ENCODE assay signal across 9 cellular contexts in genomic region chr14:61304678-61305077, GRCh38. TPM values are rescaled to one million over a fixed set of nuclear protein-coding genes. Genes with fewer than 3 reads are reported as not detected.
"Had no signal": no experiment of that assay in that cellular context is flagged by ENCODE, and none has a peak within 500 bp of the region (broad histone marks: within the 10 kb centered on the region; RNA-seq: fewer than 3 reads in every experiment).

No MANE protein-coding gene starts in this region.

- FAIRE-seq: G401.6, GM12878, GM12891, GM12892, GM18507, GM19239 had no signal

- DNase-seq: GDM1, GF-D8 had no signal

- ATAC-seq: GM12878 had no signal

RNA-seq across cellular contexts. Expression of gene PRKCH, which starts 16.7 kb away (rescaled TPM):
- total RNA-seq: G401 had no signal

RNA-seq across cellular contexts. Expression of gene TMEM30B, which starts 23.5 kb away (rescaled TPM):
- total RNA-seq: G401 had no signal
